ENCODE assay signal across 12 cellular contexts in genomic region chr12:52585951-52586350, GRCh38. TPM values are rescaled to one million over a fixed set of nuclear protein-coding genes. Genes with fewer than 3 reads are reported as not detected.
A peak's percentile ranks its signal among the peaks of the same experiment; 100 is the strongest.
DNase-seq lines count a peak whose midpoint lies in the region; ATAC-seq, FAIRE-seq and TF ChIP-seq lines count a peak whose summit lies in the region.
"Had no signal": no experiment of that assay in that cellular context is flagged by ENCODE, and none has a peak within 500 bp of the region (broad histone marks: within the 10 kb centered on the region; RNA-seq: fewer than 3 reads in every experiment).

No MANE protein-coding gene starts in this region.

- no peaks in the 10 kb centered on the region for H3K27me3 ChIP-seq in MG63
- H3K27me3 ChIP-seq: suprapubic skin had no signal

- no peak overlapping the region for H3K4me3 ChIP-seq in coronary artery
- no peak overlapping the region for H3K4me3 ChIP-seq in MG63
- H3K4me3 ChIP-seq: cardiac muscle cell, suprapubic skin had no signal

- peak in 3 of 5 donors; percentile 35 to 66 (median 49) for DNase-seq in T-helper 1 cell
- peak; percentile 62 for DNase-seq in activated CD8-positive, alpha-beta memory T cell treated with anti-CD3 and anti-CD28 coated beads, Interleukin-2, amount 50 U/mL, for 48 hours
- DNase-seq in coronary artery (ENCODE audit: low spot score) = peak; percentile 47
- DNase-seq in stimulated activated CD8-positive, alpha-beta memory T cell treated with anti-CD3 and anti-CD28 coated beads, Interleukin-4, amount 100 ng/mL, for 24 hours (ENCODE audit: low read depth) = peak; percentile 24
- no peak for DNase-seq in urothelium cell line (ENCODE audit: low spot score)
- no peak for DNase-seq in MG63
- DNase-seq: NCI-H2227 treated with DMSO at 0.1 percent for 48 hours had no signal

- no peak for FAIRE-seq in urothelium cell line (lab: Jason Lieb, UNC)
- FAIRE-seq: D721Med had no signal

- TF ChIP-seq CTCF in coronary artery (IDR thresholded peaks at IDR 0.05) = no peak

- H3K27ac ChIP-seq in coronary artery = no peak overlapping the region
- H3K27ac ChIP-seq: cardiac muscle cell, suprapubic skin had no signal

- H3K9me3 ChIP-seq in MG63 = no peaks in the 10 kb centered on the region
- H3K9me3 ChIP-seq: suprapubic skin had no signal

- no peaks in the 10 kb centered on the region for H3K36me3 ChIP-seq in MG63
- H3K36me3 ChIP-seq: cardiac muscle cell, suprapubic skin had no signal

- no peak for ATAC-seq in HG03135 (IDR thresholded peaks at IDR 0.05; ENCODE audit: unreplicated experiment)

RNA-seq across cellular contexts. Expression of gene KRT74, which starts 12.3 kb away (rescaled TPM):
- total RNA-seq in MG63 (2014; rRNA removed; shearing (Covaris generic); ENCODE audit: low replicate concordance) = not detected in 2 replicates
- total RNA-seq: cardiac muscle cell, skeletal muscle tissue had no signal

RNA-seq across cellular contexts. Expression of gene KRT72, which starts 15.3 kb away (rescaled TPM):
- total RNA-seq in MG63 (2014; rRNA removed; shearing (Covaris generic); ENCODE audit: low replicate concordance) = not detected in 2 replicates
- total RNA-seq: cardiac muscle cell, skeletal muscle tissue had no signal

RNA-seq across cellular contexts. Expression of gene KRT73, which starts 32.4 kb away (rescaled TPM):
- total RNA-seq in MG63 (2014; rRNA removed; shearing (Covaris generic); ENCODE audit: low replicate concordance) = not detected in 2 replicates
- total RNA-seq: cardiac muscle cell had no signal

RNA-seq across cellular contexts. Expression of gene KRT71, which starts 33.0 kb away (rescaled TPM):
- total RNA-seq in MG63 (2014; rRNA removed; shearing (Covaris generic); ENCODE audit: low replicate concordance) = not detected in 2 replicates
- total RNA-seq: cardiac muscle cell, skeletal muscle tissue had no signal

Comparison
In these comparisons a context has a peak if more than half of its experiments do, and no peak if none do; other contexts are left out.
1. DNase-seq: peak in T-helper 1 cell (3 of 5), activated CD8-positive, alpha-beta memory T cell treated with anti-CD3 and anti-CD28 coated beads, Interleukin-2, amount 50 U/mL, for 48 hours (single experiment), coronary artery (single experiment) and stimulated activated CD8-positive, alpha-beta memory T cell treated with anti-CD3 and anti-CD28 coated beads, Interleukin-4, amount 100 ng/mL, for 24 hours (single experiment); none in urothelium cell line (single experiment) and MG63 (single experiment).